21 cellular contexts compared by ENCODE assay signal in the genomic region with DNA sequence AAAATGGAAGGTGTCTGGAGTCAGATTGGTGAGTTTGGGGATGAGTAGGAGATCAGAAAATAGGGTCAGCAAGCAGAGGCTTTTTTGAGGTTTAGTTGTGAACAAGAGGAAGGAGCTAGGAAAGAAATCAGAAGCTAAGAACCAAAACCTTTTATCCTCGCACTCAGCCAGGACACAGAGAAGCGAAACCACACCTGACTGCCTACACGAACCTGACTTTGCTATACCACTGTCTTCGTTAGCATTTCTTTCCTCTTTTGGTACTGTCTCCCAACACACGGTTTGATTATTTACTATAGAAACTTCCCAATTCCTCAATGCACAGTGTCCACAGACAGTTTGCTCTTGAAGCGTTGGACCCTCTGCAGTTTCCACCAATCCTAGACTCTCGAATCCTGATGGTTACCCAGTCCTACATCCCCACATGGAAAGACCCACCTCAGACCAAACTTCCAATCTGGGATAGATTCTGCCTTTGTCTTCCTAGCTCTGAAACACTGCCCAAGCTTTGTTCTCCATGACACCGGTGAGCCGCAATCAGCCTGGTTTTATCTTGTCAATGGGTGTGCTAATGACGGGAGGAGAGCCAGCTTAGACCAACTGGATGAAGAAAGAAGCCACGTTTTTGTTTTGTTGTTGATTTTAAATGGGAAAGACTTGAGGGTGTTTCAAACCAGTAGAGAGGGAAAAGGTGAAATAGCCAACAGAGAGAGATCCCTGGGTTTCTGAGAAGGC.
"Had no signal": no experiment of that assay in that cellular context is flagged by ENCODE, and none has a peak within 500 bp of the region (broad histone marks: within the 10 kb centered on the region; RNA-seq: fewer than 3 reads in every experiment).

No MANE protein-coding gene starts in this region.

- H3K4me1 Mint-ChIP-seq: T-helper 17 cell had no signal

- H3K27me3 ChIP-seq: breast epithelium had no signal

- H3K4me3 ChIP-seq: breast epithelium, coronary artery had no signal

- H3K4me1 ChIP-seq: breast epithelium had no signal

- ATAC-seq: activated T-cell treated with anti-CD3 and anti-CD28 coated beads, Interleukin-2, amount 50 U/mL, for 72 hours; T-helper 17 cell had no signal

- H3K27ac Mint-ChIP-seq: activated CD4-positive, alpha-beta memory T cell treated with anti-CD3 and anti-CD28 coated beads for 36 hours; activated CD4-positive, alpha-beta T cell treated with anti-CD3 and anti-CD28 coated beads, Interleukin-2, amount 10 ng/mL, durations not matched to agents 7 days and 5 days; activated naive CD4-positive, alpha-beta T cell treated with anti-CD3 and anti-CD28 coated beads, Interleukin-2, amount 50 U/mL, for 24 hours; activated T-cell treated with anti-CD3 and anti-CD28 coated beads, Interleukin-2, amount 50 U/mL, for 72 hours; T-helper 17 cell had no signal

- H3K36me3 ChIP-seq: breast epithelium had no signal

- DNase-seq: activated CD4-positive, alpha-beta memory T cell treated with anti-CD3 and anti-CD28 coated beads for 36 hours; activated CD4-positive, alpha-beta T cell treated with anti-CD3 and anti-CD28 coated beads, Interleukin-2, amount 10 ng/mL, durations not matched to agents 7 days and 5 days; activated CD4-positive, CD25-positive, alpha-beta regulatory T cell; activated CD8-positive, alpha-beta memory T cell treated with anti-CD3 and anti-CD28 coated beads for 24 hours; activated T-cell treated with anti-CD3 and anti-CD28 coated beads, Interleukin-2, amount 50 U/mL, for 72 hours; aorta; caudate nucleus; Karpas-422; NCI-H146; NCI-H1930; NCI-H2107; NCI-H2171 treated with DMSO at 0.1 percent for 48 hours; NCI-H226; NCI-H526; NCI-H774; SHP77 treated with DMSO at 0.1 percent for 48 hours; T-helper 17 cell; T-helper 9 cell had no signal

- H3K4me3 Mint-ChIP-seq: activated CD4-positive, alpha-beta memory T cell treated with anti-CD3 and anti-CD28 coated beads for 36 hours; activated CD4-positive, alpha-beta T cell treated with anti-CD3 and anti-CD28 coated beads, Interleukin-2, amount 10 ng/mL, durations not matched to agents 7 days and 5 days; activated naive CD4-positive, alpha-beta T cell treated with anti-CD3 and anti-CD28 coated beads, Interleukin-2, amount 50 U/mL, for 24 hours; activated T-cell treated with anti-CD3 and anti-CD28 coated beads, Interleukin-2, amount 50 U/mL, for 72 hours; T-helper 17 cell had no signal

- H3K27ac ChIP-seq: breast epithelium, coronary artery had no signal

- H3K27me3 Mint-ChIP-seq: activated CD4-positive, alpha-beta memory T cell treated with anti-CD3 and anti-CD28 coated beads for 36 hours; activated CD4-positive, alpha-beta T cell treated with anti-CD3 and anti-CD28 coated beads, Interleukin-2, amount 10 ng/mL, durations not matched to agents 7 days and 5 days; activated naive CD4-positive, alpha-beta T cell treated with anti-CD3 and anti-CD28 coated beads, Interleukin-2, amount 50 U/mL, for 24 hours; T-helper 17 cell had no signal
